ENCODE assay signal across 8 cellular contexts in the genomic region with DNA sequence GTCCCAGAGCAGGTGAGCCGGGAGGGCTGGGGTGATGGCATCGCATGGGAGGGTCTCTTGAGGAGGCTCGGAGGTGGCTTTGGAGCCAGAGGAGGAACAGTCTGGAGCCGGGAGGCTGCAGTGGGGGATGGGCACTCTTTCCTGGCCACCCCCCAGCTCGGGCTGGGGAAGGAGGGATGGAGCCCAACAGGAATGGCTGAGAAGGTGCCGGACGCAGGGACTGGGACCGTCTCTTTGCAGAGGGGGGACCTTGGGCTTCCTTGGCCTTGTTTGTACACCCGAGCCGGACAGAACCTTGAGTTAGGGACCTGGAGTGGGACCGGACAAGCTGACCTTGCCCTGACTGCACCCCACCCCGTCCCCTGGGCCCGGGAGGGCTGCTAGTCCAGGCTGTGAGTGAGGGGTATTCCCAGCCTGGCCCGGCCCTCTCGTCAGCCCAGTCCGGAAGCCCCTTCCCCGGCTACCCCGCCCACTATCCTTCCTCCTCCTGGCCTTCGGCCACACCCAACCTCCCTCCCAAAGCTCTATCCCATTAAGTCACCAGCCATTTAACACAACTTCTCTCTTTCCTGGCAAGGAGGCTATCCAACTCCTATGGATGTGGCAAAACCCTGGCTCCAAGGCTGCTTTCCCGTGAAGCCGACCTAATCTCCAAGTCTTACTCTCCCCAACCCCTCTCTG. TPM values are rescaled to one million over a fixed set of nuclear protein-coding genes. Genes with fewer than 3 reads are reported as not detected.
DNase-seq lines count a peak whose midpoint lies in the region; ATAC-seq, FAIRE-seq and TF ChIP-seq lines count a peak whose summit lies in the region.

No MANE protein-coding gene starts in this region.

- peaks cover 27% of the 10 kb centered on the region for H3K36me3 ChIP-seq in HUES6 (ENCODE audit: control insufficient read depth, insufficient read depth, low read length)
- peaks cover 0 to 9% of the 10 kb centered on the region in 2 experiments for H3K36me3 ChIP-seq in endothelial cell of umbilical vein (ENCODE audit: control insufficient read depth in 2 of 2, extremely low read depth in 1 of 2, insufficient read depth in 2 of 2, low read length in 2 of 2)

- H3K4me2 ChIP-seq in endothelial cell of umbilical vein (ENCODE audit: insufficient read depth, low read length), result peak overlapping the region; percentile 63

- peak overlapping the region in 5 of 6 donors; percentile 24 to 97 (median 67) for H3K27ac Mint-ChIP-seq in naive B cell

- CTCF ChIA-PET in endothelial cell of umbilical vein (lab: Charles Lee), result interaction anchor here (0.8 to 2.3 kb wide), 10 partner anchors 11 to 63 kb away, joined by 3 to 10 read pairs (median 4); partner anchors contain the start of gene GIPC3

- H3K4me1 ChIP-seq in HUES6 (ENCODE audit: control insufficient read depth, insufficient read depth, low read length) (peaks cover 8% of the 10 kb centered on the region; the same call in 1 of the 2 replicates), endothelial cell of umbilical vein (ENCODE audit: control insufficient read depth, extremely low read depth, insufficient read depth, low read length) (peaks cover 23% of the 10 kb centered on the region)

- no peak for TF ChIP-seq POLR2A in endothelial cell of umbilical vein (IDR thresholded peaks at IDR 0.05; ENCODE audit: low read depth, low read length)

- H3K9me3 ChIP-seq in HUES6 (ENCODE audit: control insufficient read depth, insufficient read depth, low read depth, low read length), result no peaks in the 10 kb centered on the region
- H3K9me3 ChIP-seq in endothelial cell of umbilical vein (replicated peaks; ENCODE audit: control insufficient read depth, insufficient read depth, low read length), result no peaks in the 10 kb centered on the region

- peaks cover 15 to 18% (median 18%) of the 10 kb centered on the region in 3 donors for H3K4me1 Mint-ChIP-seq in naive B cell

- DNase-seq in AG08395 (ENCODE audit: low spot score), result peak; percentile 63
- peak; percentile 41 for DNase-seq in endothelial cell of umbilical vein (ENCODE audit: low read depth, low spot score)
- DNase-seq in naive B cell, result no peak
- DNase-seq in stimulated activated CD4-positive, alpha-beta T cell treated with anti-CD3 and anti-CD28 coated beads, Interleukin-4, amount 100 ng/mL, for 24 hours, result no peak
- no peak for DNase-seq in nucleus accumbens (lab: John Stamatoyannopoulos, UW)
- DNase-seq in HuH-7 (ENCODE audit: low spot score), result no peak

- peak overlapping the region in 5 of 8 donors; percentile 80 to 90 (median 84) for H3K4me3 Mint-ChIP-seq in naive B cell

- H3K27ac ChIP-seq in HUES6 (ENCODE audit: low read depth, low read length), result no peak overlapping the region
- H3K27ac ChIP-seq in endothelial cell of umbilical vein (ENCODE audit: insufficient read depth, low read depth, low read length), result peak overlapping the region; percentile 34

- H3K4me3 ChIP-seq in HUES6 (ENCODE audit: low read depth, low read length) (peak overlapping the region; percentile 64), endothelial cell of umbilical vein (replicated peaks in 1 of 3; ENCODE audit: insufficient read depth in 1 of 3, low read depth in 1 of 3, low read length in 3 of 3) (peak overlapping the region; percentile 39 to 48 (median 39))

- no peak for TF ChIP-seq CTCF in endothelial cell of umbilical vein (IDR thresholded peaks at IDR 0.05; ENCODE audit: extremely low read depth in 1 of 2, insufficient read depth in 1 of 2, low read depth in 1 of 2, low read length in 2 of 2)

- no peaks in the 10 kb centered on the region for H3K79me2 ChIP-seq in endothelial cell of umbilical vein (ENCODE audit: control insufficient read depth, insufficient read depth, low read length)

- peak overlapping the region; percentile 31 for H3K9ac ChIP-seq in HUES6 (ENCODE audit: low read length)
- H3K9ac ChIP-seq in endothelial cell of umbilical vein (replicated peaks; ENCODE audit: extremely low read depth, insufficient read depth, low read length), result peak overlapping the region; percentile 17

- BruUV-seq in endothelial cell of umbilical vein (replicated peaks; lab: Mats Ljungman, UMichigan), result no TSS peak

- dilution Hi-C loops in endothelial cell of umbilical vein (cut with MboI; ENCODE audit: extremely low pct_ligation_motif_present, low sequenced_read_pairs), result no loop called here

- FAIRE-seq in endothelial cell of umbilical vein (lab: Jason Lieb, UNC), result peak; percentile 73

- H4K20me1 ChIP-seq in endothelial cell of umbilical vein (replicated peaks; ENCODE audit: control insufficient read depth, extremely low read depth, insufficient read depth, low read length), result no peaks in the 10 kb centered on the region

- H3K27me3 Mint-ChIP-seq in naive B cell, result no peaks in the 10 kb centered on the region

- no peak for ATAC-seq in naive B cell (ENCODE audit: low read depth in 2 of 2)
- ATAC-seq in HG02759 (IDR thresholded peaks at IDR 0.05; ENCODE audit: unreplicated experiment), result no peak

- peak overlapping the region; percentile 81 for H2AFZ ChIP-seq in endothelial cell of umbilical vein (ENCODE audit: low read depth, low read length)

- H3K9me1 ChIP-seq in endothelial cell of umbilical vein (replicated peaks; ENCODE audit: control insufficient read depth, extremely low read depth, insufficient read depth, low read length), result no peaks in the 10 kb centered on the region

- H3K36me3 Mint-ChIP-seq in naive B cell, result no peaks in the 10 kb centered on the region

- intact Hi-C loops in endothelial cell of umbilical vein (cut with micrococcal nuclease), result loop anchor here (2.0 to 5.0 kb wide), 2 partner anchors 23 to 35 kb away; partner anchors contain the start of genes GIPC3 and HMG20B

- H3K27me3 ChIP-seq in HUES6 (ENCODE audit: control insufficient read depth, insufficient read depth, low read length), result peaks cover 13% of the 10 kb centered on the region
- no peaks in the 10 kb centered on the region for H3K27me3 ChIP-seq in endothelial cell of umbilical vein (ENCODE audit: control insufficient read depth in 2 of 2, insufficient read depth in 2 of 2, low read length in 2 of 2)

- POLR2A ChIA-PET in endothelial cell of umbilical vein (lab: Charles Lee), result no interaction called here

- no peaks in the 10 kb centered on the region for H3K9me3 Mint-ChIP-seq in naive B cell

RNA-seq across cellular contexts. Expression of gene TBXA2R, which starts 0.9 kb away (rescaled TPM):
- 2.9 and 3.4 TPM in 2 replicates for total RNA-seq in endothelial cell of umbilical vein
- polyA plus RNA-seq in endothelial cell of umbilical vein, result 2.4 TPM in 2 replicates
- polyA plus RNA-seq in endothelial cell of umbilical vein (2011; cell fraction: cytosol; rRNA removed), result 1.3 and 1.6 TPM in 2 replicates
- 0.65 and 1.4 TPM in 2 replicates for polyA plus RNA-seq in endothelial cell of umbilical vein (2011; cell fraction: nucleus; rRNA removed)
- 1.3 and 2.0 TPM in 2 replicates for polyA plus RNA-seq in endothelial cell of umbilical vein (2012)
- 0.95 and 1.2 TPM in 2 replicates for polyA minus RNA-seq in endothelial cell of umbilical vein
- polyA minus RNA-seq in endothelial cell of umbilical vein (2011; cell fraction: cytosol; rRNA and poly(A)+ RNA removed), result 3.9 TPM
- 0.24 and 0.38 TPM in 2 replicates for polyA minus RNA-seq in endothelial cell of umbilical vein (2011; cell fraction: nucleus; rRNA and poly(A)+ RNA removed)
- polyA plus RNA-seq in naive B cell (ENCODE audit: low read depth in 6 of 6), result 10 to 100 TPM; 15.9 to 32.5 (median 22.7) TPM

RNA-seq across cellular contexts. Expression of gene CACTIN, which starts 19.1 kb away (rescaled TPM):
- 36.1 and 36.4 TPM in 2 replicates for total RNA-seq in endothelial cell of umbilical vein
- polyA plus RNA-seq in endothelial cell of umbilical vein, result 29.7 and 31.8 TPM in 2 replicates
- 17.9 and 20.7 TPM in 2 replicates for polyA plus RNA-seq in endothelial cell of umbilical vein (2011; cell fraction: cytosol; rRNA removed)
- 41.8 and 42.0 TPM in 2 replicates for polyA plus RNA-seq in endothelial cell of umbilical vein (2011; cell fraction: nucleus; rRNA removed)
- polyA plus RNA-seq in endothelial cell of umbilical vein (2012), result 21.8 and 23.9 TPM in 2 replicates
- polyA minus RNA-seq in endothelial cell of umbilical vein, result 15.8 and 18.3 TPM in 2 replicates
- polyA minus RNA-seq in endothelial cell of umbilical vein (2011; cell fraction: cytosol; rRNA and poly(A)+ RNA removed), result 17.1 TPM
- 8.3 and 17.3 TPM in 2 replicates for polyA minus RNA-seq in endothelial cell of umbilical vein (2011; cell fraction: nucleus; rRNA and poly(A)+ RNA removed)
- polyA plus RNA-seq in naive B cell (ENCODE audit: low read depth in 6 of 6), result 10 to 100 TPM in 1 of 6 donors, 1 to 10 TPM in 5; 2.7 to 15.4 (median 7.9) TPM

RNA-seq across cellular contexts. Expression of gene GIPC3, which starts 22.3 kb away (rescaled TPM):
- 6.6 and 7.1 TPM in 2 replicates for total RNA-seq in endothelial cell of umbilical vein
- 1.9 and 2.2 TPM in 2 replicates for polyA plus RNA-seq in endothelial cell of umbilical vein
- 1.9 and 2.1 TPM in 2 replicates for polyA plus RNA-seq in endothelial cell of umbilical vein (2011; cell fraction: cytosol; rRNA removed)
- 2.3 and 2.8 TPM in 2 replicates for polyA plus RNA-seq in endothelial cell of umbilical vein (2011; cell fraction: nucleus; rRNA removed)
- polyA plus RNA-seq in endothelial cell of umbilical vein (2012), result 1.1 and 1.5 TPM in 2 replicates
- polyA minus RNA-seq in endothelial cell of umbilical vein, result 1.8 and 2.5 TPM in 2 replicates
- 6.8 TPM for polyA minus RNA-seq in endothelial cell of umbilical vein (2011; cell fraction: cytosol; rRNA and poly(A)+ RNA removed)
- 0.43 and 0.63 TPM in 2 replicates for polyA minus RNA-seq in endothelial cell of umbilical vein (2011; cell fraction: nucleus; rRNA and poly(A)+ RNA removed)
- polyA plus RNA-seq in naive B cell (ENCODE audit: low read depth in 6 of 6), result 1 to 10 TPM in 1 of 6 donors, under 1 TPM in 4, not detected in 1; 0.06 to 1.0 (median 0.21) TPM

RNA-seq across cellular contexts. Expression of gene HMG20B, which starts 34.8 kb away (rescaled TPM):
- 98.0 and 98.2 TPM in 2 replicates for total RNA-seq in endothelial cell of umbilical vein
- polyA plus RNA-seq in endothelial cell of umbilical vein (53.2 and 63.9 TPM in 2 replicates), naive B cell (ENCODE audit: low read depth in 6 of 6) (10 to 100 TPM; 36.4 to 46.9 (median 44.3) TPM)
- 43.3 and 57.2 TPM in 2 replicates for polyA plus RNA-seq in endothelial cell of umbilical vein (2011; cell fraction: cytosol; rRNA removed)
- polyA plus RNA-seq in endothelial cell of umbilical vein (2011; cell fraction: nucleus; rRNA removed), result 104 and 115 TPM in 2 replicates
- 55.7 and 69.0 TPM in 2 replicates for polyA plus RNA-seq in endothelial cell of umbilical vein (2012)
- polyA minus RNA-seq in endothelial cell of umbilical vein, result 14.0 and 17.1 TPM in 2 replicates
- 123 TPM for polyA minus RNA-seq in endothelial cell of umbilical vein (2011; cell fraction: cytosol; rRNA and poly(A)+ RNA removed)
- polyA minus RNA-seq in endothelial cell of umbilical vein (2011; cell fraction: nucleus; rRNA and poly(A)+ RNA removed), result 11.3 and 18.5 TPM in 2 replicates

RNA-seq across cellular contexts. Expression of gene MFSD12, which starts 50.2 kb away (rescaled TPM):
- 78.9 and 80.4 TPM in 2 replicates for total RNA-seq in endothelial cell of umbilical vein
- polyA plus RNA-seq in endothelial cell of umbilical vein, result 51.7 and 66.9 TPM in 2 replicates
- 27.4 and 38.4 TPM in 2 replicates for polyA plus RNA-seq in endothelial cell of umbilical vein (2011; cell fraction: cytosol; rRNA removed)
- 102 and 113 TPM in 2 replicates for polyA plus RNA-seq in endothelial cell of umbilical vein (2011; cell fraction: nucleus; rRNA removed)
- polyA plus RNA-seq in endothelial cell of umbilical vein (2012), result 49.8 and 67.4 TPM in 2 replicates
- 34.5 and 41.8 TPM in 2 replicates for polyA minus RNA-seq in endothelial cell of umbilical vein
- polyA minus RNA-seq in endothelial cell of umbilical vein (2011; cell fraction: cytosol; rRNA and poly(A)+ RNA removed), result 649 TPM
- polyA minus RNA-seq in endothelial cell of umbilical vein (2011; cell fraction: nucleus; rRNA and poly(A)+ RNA removed), result 24.4 and 34.2 TPM in 2 replicates
- 10 to 100 TPM; 19.1 to 37.6 (median 26.7) TPM for polyA plus RNA-seq in naive B cell (ENCODE audit: low read depth in 6 of 6)

Comparison
In these comparisons a context has a peak if more than half of its experiments do, and no peak if none do; other contexts are left out.
1. DNase-seq: peak in AG08395 (single experiment) and endothelial cell of umbilical vein (single experiment); none in naive B cell (single experiment), stimulated activated CD4-positive, alpha-beta T cell treated with anti-CD3 and anti-CD28 coated beads, Interleukin-4, amount 100 ng/mL, for 24 hours (single experiment), nucleus accumbens (0 of 56) and HuH-7 (single experiment).